In genomic region chr7:876972-877311, GRCh38 we compare ENCODE assay signal across 7 cellular contexts. TPM values are rescaled to one million over a fixed set of nuclear protein-coding genes. Genes with fewer than 3 reads are reported as not detected.
DNase-seq lines count a peak whose midpoint lies in the region; ATAC-seq and TF ChIP-seq lines count a peak whose summit lies in the region.

No MANE protein-coding gene starts in this region.

- DNase-seq in Peyer's patch (no peak), epithelial cell of esophagus (ENCODE audit: low read depth) (peak; percentile 39), omental fat pad (ENCODE audit: low spot score) (no peak), mucosa of gallbladder (ENCODE audit: low spot score) (no peak), COR-L47 (lab: John Stamatoyannopoulos, UW) (no peak)

- no peaks in the 10 kb centered on the region for H3K27me3 ChIP-seq in Peyer's patch

- H3K9me3 ChIP-seq in Peyer's patch = no peaks in the 10 kb centered on the region

- peak overlapping the region; percentile 86 to 98 (median 94) for H3K27ac ChIP-seq in Peyer's patch

- TF ChIP-seq POLR2A in Peyer's patch (IDR thresholded peaks at IDR 0.05) = no peak

- peak overlapping the region; percentile 87 to 100 (median 94) for H3K4me3 ChIP-seq in Peyer's patch
- H3K4me3 ChIP-seq in epithelial cell of esophagus (ENCODE audit: low read length) = peak overlapping the region; percentile 76

- peaks cover 0 to 37% (median 7%) of the 10 kb centered on the region in 4 donors for H3K4me1 ChIP-seq in Peyer's patch

- TF ChIP-seq CTCF in Peyer's patch (IDR thresholded peaks at IDR 0.05) (no peak), epithelial cell of esophagus (IDR thresholded peaks at IDR 0.05; ENCODE audit: insufficient read depth, low read depth, low read length, missing control alignments) (no peak), omental fat pad (IDR thresholded peaks at IDR 0.05) (no peak)

- peak; percentile 32 for ATAC-seq in GM18511 (IDR thresholded peaks at IDR 0.05; ENCODE audit: unreplicated experiment)
- ATAC-seq in HG02571 (IDR thresholded peaks at IDR 0.05; ENCODE audit: unreplicated experiment) = peak; percentile 21
- peak; percentile 40 for ATAC-seq in omental fat pad (ENCODE audit: low FRiP score)

- peaks cover 0 to 20% (median 0%) of the 10 kb centered on the region in 3 donors for H3K36me3 ChIP-seq in Peyer's patch

RNA-seq across cellular contexts. Expression of gene GET4, which starts 0.6 kb away (rescaled TPM):
- total RNA-seq in Peyer's patch (10 to 100 TPM; 29.7 to 93.3 (median 56.8) TPM), omental fat pad (10 to 100 TPM; 18.7 to 28.5 (median 23.5) TPM), mucosa of gallbladder (37.5 TPM)

RNA-seq across cellular contexts. Expression of gene SUN1, which starts 44.7 kb away (rescaled TPM):
- total RNA-seq in Peyer's patch (100 to 1,000 TPM; 113 to 259 (median 192) TPM), omental fat pad (100 to 1,000 TPM; 124 to 245 (median 174) TPM), mucosa of gallbladder (126 TPM)
